Comparison of ENCODE assay signal across 9 cellular contexts in genomic region chr2:58428286-58428552, GRCh38.
DNase-seq lines count a peak whose midpoint lies in the region; ATAC-seq, FAIRE-seq and TF ChIP-seq lines count a peak whose summit lies in the region.
"Had no signal": no experiment of that assay in that cellular context is flagged by ENCODE, and none has a peak within 500 bp of the region (broad histone marks: within the 10 kb centered on the region; RNA-seq: fewer than 3 reads in every experiment).

No MANE protein-coding gene starts in this region.

- no peak for ATAC-seq in GM21390 (IDR thresholded peaks at IDR 0.05; ENCODE audit: unreplicated experiment)

- H2BK120ac ChIP-seq in H9 (ENCODE audit: low read depth, low read length, poor library complexity, severe bottlenecking): peak overlapping the region; percentile 70

- TF ChIP-seq POLR2A in GM12892 (IDR thresholded peaks at IDR 0.05; ENCODE audit: low read depth, low read length): no peak

- H3T11ph ChIP-seq in H9 (ENCODE audit: low read length): no peak overlapping the region

- H3K79me1 ChIP-seq in H9 (ENCODE audit: insufficient read depth, low read depth, low read length, poor library complexity, severe bottlenecking): no peaks in the 10 kb centered on the region

- peak overlapping the region; percentile 97 for H4K5ac ChIP-seq in H9 (ENCODE audit: insufficient read length, low read depth, low read length)

- H2BK12ac ChIP-seq in H9 (ENCODE audit: insufficient read length, low read depth, low read length): no peak overlapping the region

- peak overlapping the region; percentile 53; the same call in 1 of the 2 replicates for H3K14ac ChIP-seq in H9 (ENCODE audit: insufficient read depth, low read length)

- H2BK20ac ChIP-seq in H9 (ENCODE audit: low read depth, low read length, poor library complexity, severe bottlenecking): no peak overlapping the region

- H2BK15ac ChIP-seq in H9 (ENCODE audit: low read depth, low read length): no peak overlapping the region

- peak; percentile 73 for DNase-seq in DMS53 (lab: John Stamatoyannopoulos, UW)
- peak; percentile 67 for DNase-seq in H9
- DNase-seq in NCI-H748 (lab: John Stamatoyannopoulos, UW; ENCODE audit: unreplicated experiment): peak; percentile 77
- DNase-seq in osteocyte (ENCODE audit: extremely low spot score, unreplicated experiment): no peak
- DNase-seq in GM12892 (ENCODE audit: insufficient read length): no peak
- no peak for DNase-seq in cerebellum (ENCODE audit: low spot score)

- peak overlapping the region; percentile 96 for H3K4me2 ChIP-seq in H9 (ENCODE audit: insufficient read depth, insufficient read length, low read length)

- H3K4me3 Mint-ChIP-seq in H9 (peak overlapping the region; percentile 92 to 97), osteocyte (ENCODE audit: unreplicated experiment) (peak overlapping the region; percentile 85)

- TF ChIP-seq CTCF in H9 (conservative IDR thresholded peaks at IDR 0.05) (no peak), osteocyte (IDR thresholded peaks at IDR 0.05) (no peak)

- peak overlapping the region; percentile 96 for H3K56ac ChIP-seq in H9 (ENCODE audit: insufficient read length, low read depth, low read length)

- no peak for FAIRE-seq in GM12892 (lab: Jason Lieb, UNC)
- FAIRE-seq: islet of Langerhans had no signal

- H3K79me2 ChIP-seq in H9 (ENCODE audit: insufficient read depth, low read length): no peaks in the 10 kb centered on the region

- peak overlapping the region; percentile 93 for H3K27ac ChIP-seq in H9 (ENCODE audit: insufficient read length, low read depth, low read length)
- H3K27ac ChIP-seq in duodenal mucosa (ENCODE audit: low read depth, low read length): no peak overlapping the region

- H4K20me1 ChIP-seq in H9 (ENCODE audit: control insufficient read depth, insufficient read depth, insufficient read length): no peaks in the 10 kb centered on the region

- peaks cover 32 to 41% of the 10 kb centered on the region in 2 experiments for H3K4me1 Mint-ChIP-seq in H9
- peaks cover 13% of the 10 kb centered on the region for H3K4me1 Mint-ChIP-seq in osteocyte (ENCODE audit: unreplicated experiment)

- no peak overlapping the region for H3K23ac ChIP-seq in H9 (ENCODE audit: insufficient read length, low read depth, low read length)

- no peak overlapping the region for H4K8ac ChIP-seq in H9 (replicated peaks; ENCODE audit: insufficient read length, low read depth, low read length)

- H2AFZ ChIP-seq in H9 (ENCODE audit: low read length): no peak overlapping the region

- peaks cover 0 to 10% (median 4%) of the 10 kb centered on the region in 3 experiments; a peak in 4 of 7 replicates for H3K36me3 Mint-ChIP-seq in H9 (ENCODE audit: insufficient read depth in 1 of 3, low read depth in 3 of 3)
- H3K36me3 Mint-ChIP-seq in osteocyte (ENCODE audit: unreplicated experiment): no peaks in the 10 kb centered on the region

- H3K27ac Mint-ChIP-seq in H9 (peak overlapping the region; percentile 99 to 100 (median 99); a peak in 6 of 7 replicates), osteocyte (ENCODE audit: unreplicated experiment) (no peak overlapping the region)

- H3K36me3 ChIP-seq in duodenal mucosa (ENCODE audit: control insufficient read depth in 1 of 2, insufficient read depth in 2 of 2, low read length in 2 of 2): no peaks in the 10 kb centered on the region

- H3K9me3 Mint-ChIP-seq in H9 (no peaks in the 10 kb centered on the region), osteocyte (ENCODE audit: unreplicated experiment) (no peaks in the 10 kb centered on the region)

- H4K91ac ChIP-seq in H9 (ENCODE audit: insufficient read length, low read depth, low read length): peak overlapping the region; percentile 86

- no peaks in the 10 kb centered on the region for H3K9me3 ChIP-seq in H9 (ENCODE audit: control insufficient read depth, low read depth, low read length)
- H3K9me3 ChIP-seq in duodenal mucosa (ENCODE audit: control insufficient read depth in 1 of 2, low read length in 2 of 2): no peaks in the 10 kb centered on the region

- peak overlapping the region; percentile 96 for H2BK5ac ChIP-seq in H9 (ENCODE audit: insufficient read length, low read length)

- H3K27me3 Mint-ChIP-seq in H9 (ENCODE audit: low read depth) (no peaks in the 10 kb centered on the region), osteocyte (ENCODE audit: unreplicated experiment) (peaks cover 54% of the 10 kb centered on the region)

- peaks cover 4% of the 10 kb centered on the region; the same call in 1 of the 2 replicates for H3K4me1 ChIP-seq in H9 (ENCODE audit: insufficient read depth, low read length)
- H3K4me1 ChIP-seq in duodenal mucosa (ENCODE audit: control insufficient read depth in 1 of 2, insufficient read depth in 2 of 2, low read length in 2 of 2): peaks cover 8 to 14% of the 10 kb centered on the region in 2 donors

- H3K4ac ChIP-seq in H9 (ENCODE audit: low read depth, low read length): no peak overlapping the region; the same call in 1 of the 2 replicates

- H2AK5ac ChIP-seq in H9 (ENCODE audit: insufficient read length, low read length): no peak overlapping the region

- H3K27me3 ChIP-seq in H9 (ENCODE audit: insufficient read depth, low read length) (no peaks in the 10 kb centered on the region), duodenal mucosa (ENCODE audit: control insufficient read depth in 1 of 2, insufficient read depth in 2 of 2, low read length in 2 of 2) (peaks cover 0 to 4% of the 10 kb centered on the region in 2 donors)

- peak overlapping the region; percentile 71 for H3K18ac ChIP-seq in H9 (ENCODE audit: insufficient read length, low read depth, low read length)

- H3K9ac ChIP-seq in H9 (ENCODE audit: extremely low read depth, insufficient read length, low read length): peak overlapping the region; percentile 98
- no peak overlapping the region for H3K9ac ChIP-seq in duodenal mucosa (ENCODE audit: low read depth in 1 of 2, low read length in 2 of 2)

- no CpG with 5 or more reads among the region's 37 CpGs for WGBS in H9 (ENCODE audit: extremely low coverage, insufficient read length, low lambda C conversion rate)

- H3K23me2 ChIP-seq in H9 (ENCODE audit: insufficient read length, low read depth, low read length, poor library complexity, severe bottlenecking): peaks cover 10% of the 10 kb centered on the region

- H3K4me3 ChIP-seq in duodenal mucosa (ENCODE audit: low read depth in 1 of 2, low read length in 2 of 2): peak overlapping the region; percentile 62 to 66

Comparison
In these comparisons a context has a peak if more than half of its experiments do, and no peak if none do; other contexts are left out.
1. DNase-seq: peak in DMS53 (single experiment), H9 (single experiment) and NCI-H748 (single experiment); none in osteocyte (single experiment), GM12892 (single experiment) and cerebellum (single experiment).